ENCODE assay signal across 8 cellular contexts in genomic region chr19:7340959-7341837, GRCh38. TPM values are rescaled to one million over a fixed set of nuclear protein-coding genes. Genes with fewer than 3 reads are reported as not detected.
DNase-seq lines count a peak whose midpoint lies in the region; ATAC-seq, FAIRE-seq and TF ChIP-seq lines count a peak whose summit lies in the region.

No MANE protein-coding gene starts in this region.

- H4K20me1 ChIP-seq in HepG2 (ENCODE audit: insufficient read depth, low read length) = no peaks in the 10 kb centered on the region

- POLR2A ChIA-PET in A549 (lab: Yijun Ruan, JAX) (no interaction called here), HepG2 (lab: Yijun Ruan, JAX) (no interaction called here)

- no peak overlapping the region for H3K27ac ChIP-seq in A549
- no peak overlapping the region for H3K27ac ChIP-seq in colonic mucosa
- no peak overlapping the region for H3K27ac ChIP-seq in HepG2 (ENCODE audit: extremely low read length, insufficient read depth, low read length)

- no peaks in the 10 kb centered on the region for H3K79me2 ChIP-seq in HepG2 (ENCODE audit: insufficient read depth, low read length)

- TF ChIP-seq RAD21 in A549 (conservative IDR thresholded peaks at IDR 0.05 in 1 of 2, IDR thresholded peaks at IDR 0.05 in 1 of 2) (peak; percentile 89 to 93), HepG2 (CRISPR knock-in tag; IDR thresholded peaks at IDR 0.05) (peak; percentile 91)

- peak; percentile 85 for TF ChIP-seq CTCF in A549 (IDR thresholded peaks at IDR 0.05)
- peak; percentile 93 for TF ChIP-seq CTCF in GM13977 (IDR thresholded peaks at IDR 0.05; ENCODE audit: extremely low read depth, insufficient read depth, missing control alignments)
- TF ChIP-seq CTCF in colonic mucosa (IDR thresholded peaks at IDR 0.05) = peak; percentile 93
- TF ChIP-seq CTCF in HepG2 (CRISPR knock-in tag; IDR thresholded peaks at IDR 0.05) = peak; percentile 95

- no peak for TF ChIP-seq EP300 in A549 (IDR thresholded peaks at IDR 0.05)
- no peak for TF ChIP-seq EP300 in HepG2 (IDR thresholded peaks at IDR 0.05; ENCODE audit: low read depth in 2 of 2, low read length in 2 of 2)
- TF ChIP-seq EP300 in HepG2 (CRISPR knock-in tag; IDR thresholded peaks at IDR 0.05; ENCODE audit: borderline replicate concordance) = no peak

- H3K9me3 ChIP-seq in A549 = no peaks in the 10 kb centered on the region
- no peaks in the 10 kb centered on the region for H3K9me3 ChIP-seq in colonic mucosa
- no peaks in the 10 kb centered on the region for H3K9me3 ChIP-seq in HepG2 (ENCODE audit: low read length)

- H3K4me1 ChIP-seq in A549 = no peaks in the 10 kb centered on the region
- no peaks in the 10 kb centered on the region for H3K4me1 ChIP-seq in colonic mucosa
- peaks cover 35% of the 10 kb centered on the region for H3K4me1 ChIP-seq in HepG2 (ENCODE audit: insufficient read depth, low read length)

- FAIRE-seq in A549 (lab: Jason Lieb, UNC) (peak; percentile 23), HepG2 (lab: Jason Lieb, UNC) (peak; percentile 90)

- peak overlapping the region; percentile 64 for H3K4me2 ChIP-seq in A549
- peak overlapping the region; percentile 48 for H3K4me2 ChIP-seq in HepG2 (ENCODE audit: low read depth, low read length)

- BruUV-seq in HepG2 (replicated peaks; lab: Mats Ljungman, UMichigan) = no TSS peak

- H3K27me3 ChIP-seq in colonic mucosa (no peaks in the 10 kb centered on the region), HepG2 (ENCODE audit: control insufficient read depth in 1 of 2, insufficient read depth in 2 of 2, low read length in 2 of 2) (peaks cover under 1 to 9% of the 10 kb centered on the region in 2 experiments; a peak in 3 of 5 replicates)

- in situ Hi-C loops in GM13977 (cut with MboI; ENCODE audit: low pct_unique_long_range_greater_than_20kb, low sequenced_read_pairs, unreplicated experiment) = loop anchor here (10.0 kb wide), 1 partner anchor 236 kb away; no protein-coding TSS in a partner anchor
- in situ Hi-C loops in HepG2 (cut with HindIII; ENCODE audit: extremely low pct_ligation_motif_present, low pct_unique_long_range_greater_than_20kb) = loop anchor here (5.0 to 10.0 kb wide), 2 partner anchors 194 to 236 kb away; no protein-coding TSS in a partner anchor

- no peak for TF ChIP-seq POLR2A in A549 (IDR thresholded peaks at IDR 0.05; ENCODE audit: low read length)
- no peak for TF ChIP-seq POLR2A in HepG2 (IDR thresholded peaks at IDR 0.05; ENCODE audit: insufficient read depth in 1 of 2, low read depth in 2 of 2, low read length in 2 of 2)

- H3K9ac ChIP-seq in colonic mucosa (ENCODE audit: low read depth in 2 of 2, low read length in 2 of 2) (peak overlapping the region in 1 of 2 donors; percentile 19), HepG2 (ENCODE audit: insufficient read depth, low read depth, low read length) (no peak overlapping the region)

- intact Hi-C loops in colonic mucosa (cut with DNase I) = loop anchor here (2.0 to 5.0 kb wide), 2 partner anchors 194 to 238 kb away; no protein-coding TSS in a partner anchor
- intact Hi-C loops in HepG2 (cut with micrococcal nuclease; ENCODE audit: unreplicated experiment) = loop anchor here (1.0 to 5.0 kb wide), 3 partner anchors 144 to 239 kb away; no protein-coding TSS in a partner anchor

- no peaks in the 10 kb centered on the region for H3K36me3 ChIP-seq in colonic mucosa
- no peaks in the 10 kb centered on the region for H3K36me3 ChIP-seq in HepG2 (replicated peaks in 1 of 2; ENCODE audit: control insufficient read depth in 1 of 2, insufficient read depth in 2 of 2, low read length in 2 of 2)

- ATAC-seq in A549 (peak; percentile 47 to 71; a peak in 4 of 6 replicates), HepG2 (peak; percentile 83), GM21619 (IDR thresholded peaks at IDR 0.05; ENCODE audit: unreplicated experiment) (no peak)

- CTCF ChIA-PET in A549 (lab: Yijun Ruan, JAX) = interaction anchor here (0.5 to 4.3 kb wide), 27 partner anchors 12 to 1754 kb away, joined by 3 to 49 read pairs (median 4); partner anchors contain the start of gene CD209
- CTCF ChIA-PET in HepG2 (lab: Yijun Ruan, JAX; ENCODE audit: low intra/inter-chr PET ratio, low total read pairs) = interaction anchor here (1.1 to 4.1 kb wide), 5 partner anchors 40 to 239 kb away, joined by 3 to 32 read pairs (median 4); no protein-coding TSS in a partner anchor

- WGBS in A549 (ENCODE audit: missing lambda C conversion rate) = 25% methylated on average over 17 of the region's 22 CpGs
- 15% methylated on average over 21 of the region's 22 CpGs for WGBS in HepG2 (ENCODE audit: low lambda C conversion rate)

- DNase-seq in A549 (ENCODE audit: low read depth in 1 of 2, low spot score in 1 of 2) (peak; percentile 29 to 69), GM13977 (ENCODE audit: low spot score) (no peak), NCI-H2227 (lab: John Stamatoyannopoulos, UW; ENCODE audit: unreplicated experiment) (peak; percentile 84), colonic mucosa (peak; percentile 89), HepG2 (ENCODE audit: low spot score) (peak; percentile 73)
- DNase-seq in activated CD4-positive, alpha-beta T cell treated with anti-CD3 and anti-CD28 coated beads for 4 hours = peak; percentile 68 to 89
- DNase-seq in stimulated activated CD4-positive, alpha-beta T cell treated with anti-CD3 and anti-CD28 coated beads, TNF-alpha, amount 100 ng/mL, for 1 hour (ENCODE audit: low read depth in 3 of 3, low spot score in 1 of 3) = peak; percentile 50 to 90 (median 73)

- H3K4me3 ChIP-seq in A549 = no peak overlapping the region
- no peak overlapping the region for H3K4me3 ChIP-seq in colonic mucosa
- H3K4me3 ChIP-seq in HepG2 (replicated peaks in 1 of 3; ENCODE audit: insufficient read depth in 1 of 3, low read depth in 2 of 3, low read length in 3 of 3) = peak overlapping the region in 1 of 3 experiments; percentile 32; a peak in 1 of 6 replicates

- H2AFZ ChIP-seq in HepG2 (ENCODE audit: low read length) = peak overlapping the region; percentile 58

RNA-seq across cellular contexts. Expression of gene ARHGEF18, which starts 7.5 kb away (rescaled TPM):
- polyA plus RNA-seq in A549 (2011; rRNA removed) (5.7 and 7.4 TPM in 2 replicates), A549 (2017; fragmentation: RNase III; extraction: RNeasy Plus Mini Kit Qiagen cat#74134 plus additional on column Dnase treatment) (16.8 to 20.7 TPM (median 18.6 TPM) in 3 replicates), HepG2 (2011; rRNA removed) (4.2 and 7.2 TPM in 2 replicates)
- polyA plus RNA-seq in A549 (2012; cell fraction: cytosol; rRNA removed) = 8.9 and 12.3 TPM in 2 replicates
- 26.0 and 30.4 TPM in 2 replicates for polyA plus RNA-seq in A549 (2012; cell fraction: nucleus; rRNA removed)
- polyA minus RNA-seq in A549 (2011; rRNA and poly(A)+ RNA removed) = 14.3 and 23.8 TPM in 2 replicates
- total RNA-seq in colonic mucosa (100 to 1,000 TPM in 1 of 2 donors, 10 to 100 TPM in 1; 89.9 to 144 TPM), HepG2 (2016; rRNA removed; fragmentation: Illumina TruSeq; extraction: Trizol) (14.5 and 17.5 TPM in 2 replicates)
- 1.7 and 1.8 TPM in 2 replicates for total RNA-seq in HepG2 (2016; cell fraction: cytosol; rRNA removed; fragmentation: Illumina TruSeq; extraction: Trizol; ENCODE audit: low read depth)
- total RNA-seq in HepG2 (2016; cell fraction: insoluble cytoplasmic fraction; rRNA removed; fragmentation: Illumina TruSeq; extraction: Trizol) = 13.1 and 19.3 TPM in 2 replicates
- 4.9 and 5.2 TPM in 2 replicates for total RNA-seq in HepG2 (2016; cell fraction: membrane; rRNA removed; fragmentation: Illumina TruSeq; extraction: Trizol)
- 11.5 and 13.9 TPM in 2 replicates for total RNA-seq in HepG2 (2016; cell fraction: nucleus; rRNA removed; fragmentation: Illumina TruSeq; extraction: Trizol)
- 5.5 and 6.5 TPM in 2 replicates for polyA plus RNA-seq in HepG2 (2011; cell fraction: cytosol; rRNA removed)
- 13.2 and 16.3 TPM in 2 replicates for polyA plus RNA-seq in HepG2 (2011; cell fraction: nucleus; rRNA removed)
- polyA plus RNA-seq in HepG2 (2012) = 10.7 and 11.4 TPM in 2 replicates
- 0.86 and 0.89 TPM in 2 replicates for polyA plus RNA-seq in HepG2 (2016; cell fraction: cytosol; fragmentation: Illumina TruSeq; extraction: Trizol; ENCODE audit: low read depth)
- 8.2 and 11.6 TPM in 2 replicates for polyA plus RNA-seq in HepG2 (2016; cell fraction: insoluble cytoplasmic fraction; fragmentation: Illumina TruSeq; extraction: Trizol; ENCODE audit: low read depth)
- 2.0 and 2.3 TPM in 2 replicates for polyA plus RNA-seq in HepG2 (2016; cell fraction: membrane; fragmentation: Illumina TruSeq; extraction: Trizol; ENCODE audit: low read depth)
- polyA plus RNA-seq in HepG2 (2016; cell fraction: nucleus; fragmentation: Illumina TruSeq; extraction: Trizol; ENCODE audit: insufficient read depth, low read depth) = 13.8 and 16.4 TPM in 2 replicates
- polyA minus RNA-seq in HepG2 (2011; rRNA and poly(A)+ RNA removed; ENCODE audit: low replicate concordance) = 7.5 and 13.6 TPM in 2 replicates
- polyA minus RNA-seq in HepG2 (2011; cell fraction: cytosol; rRNA and poly(A)+ RNA removed) = 6.7 and 11.8 TPM in 2 replicates
- polyA minus RNA-seq in HepG2 (2011; cell fraction: nucleus; rRNA and poly(A)+ RNA removed) = 10.2 and 11.5 TPM in 2 replicates

RNA-seq across cellular contexts. Expression of gene INSR, which starts 47.0 kb away (rescaled TPM):
- polyA plus RNA-seq in A549 (2011; rRNA removed) = 3.3 and 4.4 TPM in 2 replicates
- 1.2 and 1.4 TPM in 2 replicates for polyA plus RNA-seq in A549 (2012; cell fraction: cytosol; rRNA removed)
- polyA plus RNA-seq in A549 (2012; cell fraction: nucleus; rRNA removed) = 3.8 and 4.8 TPM in 2 replicates
- polyA plus RNA-seq in A549 (2017; fragmentation: RNase III; extraction: RNeasy Plus Mini Kit Qiagen cat#74134 plus additional on column Dnase treatment) = 1.2 to 2.0 TPM (median 1.8 TPM) in 3 replicates
- 23.8 and 31.5 TPM in 2 replicates for polyA minus RNA-seq in A549 (2011; rRNA and poly(A)+ RNA removed)
- total RNA-seq in colonic mucosa = 10 to 100 TPM; 58.7 to 62.2 TPM
- 13.6 and 24.2 TPM in 2 replicates for total RNA-seq in HepG2 (2016; rRNA removed; fragmentation: Illumina TruSeq; extraction: Trizol)
- total RNA-seq in HepG2 (2016; cell fraction: cytosol; rRNA removed; fragmentation: Illumina TruSeq; extraction: Trizol; ENCODE audit: low read depth) = 3.7 and 4.3 TPM in 2 replicates
- 10.6 and 24.2 TPM in 2 replicates for total RNA-seq in HepG2 (2016; cell fraction: insoluble cytoplasmic fraction; rRNA removed; fragmentation: Illumina TruSeq; extraction: Trizol)
- 5.3 and 5.7 TPM in 2 replicates for total RNA-seq in HepG2 (2016; cell fraction: membrane; rRNA removed; fragmentation: Illumina TruSeq; extraction: Trizol)
- 32.3 TPM in 2 replicates for total RNA-seq in HepG2 (2016; cell fraction: nucleus; rRNA removed; fragmentation: Illumina TruSeq; extraction: Trizol)
- polyA plus RNA-seq in HepG2 (2011; rRNA removed) = 25.7 and 29.8 TPM in 2 replicates
- 12.7 and 15.7 TPM in 2 replicates for polyA plus RNA-seq in HepG2 (2011; cell fraction: cytosol; rRNA removed)
- polyA plus RNA-seq in HepG2 (2011; cell fraction: nucleus; rRNA removed) = 46.8 and 48.9 TPM in 2 replicates
- 33.3 and 35.1 TPM in 2 replicates for polyA plus RNA-seq in HepG2 (2012)
- 0.49 and 0.50 TPM in 2 replicates for polyA plus RNA-seq in HepG2 (2016; cell fraction: cytosol; fragmentation: Illumina TruSeq; extraction: Trizol; ENCODE audit: low read depth)
- 5.1 and 6.7 TPM in 2 replicates for polyA plus RNA-seq in HepG2 (2016; cell fraction: insoluble cytoplasmic fraction; fragmentation: Illumina TruSeq; extraction: Trizol; ENCODE audit: low read depth)
- polyA plus RNA-seq in HepG2 (2016; cell fraction: membrane; fragmentation: Illumina TruSeq; extraction: Trizol; ENCODE audit: low read depth) = 1.0 and 1.2 TPM in 2 replicates
- polyA plus RNA-seq in HepG2 (2016; cell fraction: nucleus; fragmentation: Illumina TruSeq; extraction: Trizol; ENCODE audit: insufficient read depth, low read depth) = 27.7 and 30.4 TPM in 2 replicates
- 33.9 and 244 TPM in 2 replicates for polyA minus RNA-seq in HepG2 (2011; rRNA and poly(A)+ RNA removed; ENCODE audit: low replicate concordance)
- 55.0 and 72.8 TPM in 2 replicates for polyA minus RNA-seq in HepG2 (2011; cell fraction: cytosol; rRNA and poly(A)+ RNA removed)
- polyA minus RNA-seq in HepG2 (2011; cell fraction: nucleus; rRNA and poly(A)+ RNA removed) = 105 and 154 TPM in 2 replicates

Comparison
In these comparisons a context has a peak if more than half of its experiments do, and no peak if none do; other contexts are left out.
1. Of the 38 proteins assayed by ChIP-seq in both HepG2 and A549: peak only in HepG2: BHLHE40 and FOSL2; only in A549: none; in both: CTCF, RAD21 and SMC3; in neither: 31; mixed calls (peak in some experiments, not most) for 2.